Comparison of ENCODE assay signal across 32 cellular contexts in genomic region chr2:26366957-26367356, GRCh38. TPM values are rescaled to one million over a fixed set of nuclear protein-coding genes. Genes with fewer than 3 reads are reported as not detected.
"Had no signal": no experiment of that assay in that cellular context is flagged by ENCODE, and none has a peak within 500 bp of the region (broad histone marks: within the 10 kb centered on the region; RNA-seq: fewer than 3 reads in every experiment).

No MANE protein-coding gene starts in this region.

- H3K4me3 ChIP-seq: colonic mucosa, esophagus squamous epithelium, gastrocnemius medialis, heart right ventricle, left ventricle myocardium inferior, lower lobe of right lung, mucosa of descending colon had no signal

- FAIRE-seq: endometrium, keratinocyte had no signal

- H3K4me3 Mint-ChIP-seq: dendritic cell treated with granulocyte-macrophage colony-stimulating factor and Interleukin-4, amounts not matched to agents 40 ng/mL and 50 ng/mL, for 4 days; effector memory CD8-positive, alpha-beta T cell; endodermal cell; mesothelial cell of epicardium; naive thymus-derived CD4-positive, alpha-beta T cell had no signal

- H3K9me3 Mint-ChIP-seq: dendritic cell treated with granulocyte-macrophage colony-stimulating factor and Interleukin-4, amounts not matched to agents 40 ng/mL and 50 ng/mL, for 4 days; effector memory CD8-positive, alpha-beta T cell; mesothelial cell of epicardium had no signal

- DNase-seq: colonic mucosa; cortex of kidney; effector CD8-positive, alpha-beta T cell; effector memory CD8-positive, alpha-beta T cell; endodermal cell; erythroblast; esophagus squamous epithelium; foreskin fibroblast; foreskin melanocyte; gastrocnemius medialis; glutamatergic neuron; head of caudate nucleus; heart right ventricle; hippocampal formation; left cardiac atrium; left ventricle myocardium inferior; lower lobe of right lung; mesenchymal stem cell; mucosa of descending colon; naive thymus-derived CD4-positive, alpha-beta T cell had no signal

- H3K27me3 ChIP-seq: colonic mucosa, esophagus squamous epithelium, gastrocnemius medialis, heart right ventricle had no signal

- H3K9me3 ChIP-seq: colonic mucosa, esophagus squamous epithelium, gastrocnemius medialis, heart right ventricle, left ventricle myocardium inferior, lower lobe of right lung, mucosa of descending colon had no signal

- H3K36me3 ChIP-seq: colonic mucosa had no signal

- H3K27me3 Mint-ChIP-seq: dendritic cell treated with granulocyte-macrophage colony-stimulating factor and Interleukin-4, amounts not matched to agents 40 ng/mL and 50 ng/mL, for 4 days; effector memory CD8-positive, alpha-beta T cell; naive thymus-derived CD4-positive, alpha-beta T cell had no signal

- ATAC-seq: effector memory CD8-positive, alpha-beta T cell; esophagus mucosa; gastrocnemius medialis; heart right ventricle; left cardiac atrium; left lobe of liver; lower lobe of right lung; mucosa of descending colon; naive thymus-derived CD4-positive, alpha-beta T cell had no signal

- H3K27ac Mint-ChIP-seq: dendritic cell treated with granulocyte-macrophage colony-stimulating factor and Interleukin-4, amounts not matched to agents 40 ng/mL and 50 ng/mL, for 4 days; effector memory CD8-positive, alpha-beta T cell; endodermal cell; mesothelial cell of epicardium; naive thymus-derived CD4-positive, alpha-beta T cell had no signal

- H3K27ac ChIP-seq: colonic mucosa, epithelial cell of prostate, esophagus squamous epithelium, gastrocnemius medialis, heart right ventricle, left ventricle myocardium inferior, lower lobe of right lung had no signal

- H3K4me1 ChIP-seq: gastrocnemius medialis, lower lobe of right lung had no signal

RNA-seq across cellular contexts. Expression of gene ADGRF3, which starts 20.4 kb away (rescaled TPM):
- total RNA-seq: gastrocnemius medialis, left ventricle myocardium inferior had no signal

RNA-seq across cellular contexts. Expression of gene DRC1, which starts 34.8 kb away (rescaled TPM):
- total RNA-seq: colonic mucosa, dermis microvascular lymphatic vessel endothelial cell, esophagus mucosa, esophagus squamous epithelium, gastrocnemius medialis, glomerular endothelial cell, left cardiac atrium, left lobe of liver, left ventricle myocardium inferior, lower leg skin, lung microvascular endothelial cell, mesenteric fat pad, mucosa of descending colon had no signal
- polyA plus RNA-seq: keratinocyte; naive thymus-derived CD4-positive, alpha-beta T cell had no signal
